Comparison of ENCODE assay signal across 15 cellular contexts in genomic region chr20:8646716-8647115, GRCh38.
DNase-seq lines count a peak whose midpoint lies in the region; ATAC-seq, FAIRE-seq and TF ChIP-seq lines count a peak whose summit lies in the region.
"Had no signal": no experiment of that assay in that cellular context is flagged by ENCODE, and none has a peak within 500 bp of the region (broad histone marks: within the 10 kb centered on the region; RNA-seq: fewer than 3 reads in every experiment).

No MANE protein-coding gene starts in this region.

- H3K36me3 Mint-ChIP-seq in osteocyte (ENCODE audit: unreplicated experiment): peaks cover 14% of the 10 kb centered on the region
- H3K36me3 Mint-ChIP-seq: activated CD4-positive, alpha-beta memory T cell treated with anti-CD3 and anti-CD28 coated beads for 36 hours had no signal

- H3K27ac ChIP-seq in RWPE1 (no peak overlapping the region), fibroblast of lung (ENCODE audit: insufficient read depth, low read length) (peak overlapping the region; percentile 47)

- H3K79me2 ChIP-seq in fibroblast of lung (ENCODE audit: control insufficient read depth, insufficient read depth, low read length): no peaks in the 10 kb centered on the region

- no peak overlapping the region for H3K9ac ChIP-seq in fibroblast of lung (ENCODE audit: insufficient read depth, low read length)

- POLR2A ChIA-PET in RWPE1 (lab: Yijun Ruan, JAX; ENCODE audit: low non-redundant PET): no interaction called here

- H3K27me3 Mint-ChIP-seq in osteocyte (ENCODE audit: unreplicated experiment): no peaks in the 10 kb centered on the region
- H3K27me3 Mint-ChIP-seq: activated CD4-positive, alpha-beta memory T cell treated with anti-CD3 and anti-CD28 coated beads for 36 hours; stimulated activated naive B cell treated with anti-CD40 and anti-IgM and Interleukin-4, amounts not matched to agents 10 μg/mL and 1 μg/mL and 100 μg/mL, for 72 hours had no signal

- H3K36me3 ChIP-seq in fibroblast of lung (ENCODE audit: control insufficient read depth, insufficient read depth, low read length): no peaks in the 10 kb centered on the region

- H4K20me1 ChIP-seq in fibroblast of lung (ENCODE audit: control insufficient read depth, extremely low read depth, insufficient read depth, low read length): no peaks in the 10 kb centered on the region

- peaks cover 12% of the 10 kb centered on the region for H3K4me1 ChIP-seq in fibroblast of lung (ENCODE audit: control insufficient read depth, extremely low read depth, insufficient read depth, low read length)

- intact Hi-C loops in left colon (cut with DNase I, micrococcal nuclease): no loop called here

- H3K9me3 ChIP-seq in fibroblast of lung (ENCODE audit: control insufficient read depth, insufficient read depth, low read depth, low read length): no peaks in the 10 kb centered on the region

- H2AFZ ChIP-seq in fibroblast of lung (ENCODE audit: low read length): no peak overlapping the region

- H3K27me3 ChIP-seq in fibroblast of lung (ENCODE audit: control insufficient read depth, insufficient read depth, low read length): no peaks in the 10 kb centered on the region

- no peak for ATAC-seq in left colon
- ATAC-seq: Panc1; stimulated activated naive B cell treated with anti-CD40 and anti-IgM and Interleukin-4, amounts not matched to agents 10 μg/mL and 1 μg/mL and 100 μg/mL, for 72 hours had no signal

- H3K4me3 Mint-ChIP-seq in osteocyte (ENCODE audit: unreplicated experiment): no peak overlapping the region
- H3K4me3 Mint-ChIP-seq: activated CD4-positive, alpha-beta memory T cell treated with anti-CD3 and anti-CD28 coated beads for 36 hours; stimulated activated naive B cell treated with anti-CD40 and anti-IgM and Interleukin-4, amounts not matched to agents 10 μg/mL and 1 μg/mL and 100 μg/mL, for 72 hours had no signal

- no peak overlapping the region for H3K4me3 ChIP-seq in fibroblast of lung (replicated peaks in 1 of 4; ENCODE audit: control extremely low read depth in 1 of 4, insufficient read depth in 1 of 4, low read depth in 3 of 4, low read length in 4 of 4)

- H3K27ac Mint-ChIP-seq in osteocyte (ENCODE audit: unreplicated experiment): peak overlapping the region; percentile 67
- H3K27ac Mint-ChIP-seq: activated CD4-positive, alpha-beta memory T cell treated with anti-CD3 and anti-CD28 coated beads for 36 hours; activated T-helper 2 cell treated with anti-CD3 and anti-CD28 coated beads, Interferon-gamma antibody, Interleukin-2, Interleukin-4, amounts not matched to agents 10 μg/mL and 5 μg/mL and 100 μg/mL, durations not matched to agents 14 hours and 24 hours and 36 hours; stimulated activated naive B cell treated with anti-CD40 and anti-IgM and Interleukin-4, amounts not matched to agents 10 μg/mL and 1 μg/mL and 100 μg/mL, for 72 hours had no signal

- TF ChIP-seq CTCF in RWPE1 (conservative IDR thresholded peaks at IDR 0.05; ENCODE audit: low read depth) (no peak), fibroblast of lung (conservative IDR thresholded peaks at IDR 0.05 in 1 of 2, IDR thresholded peaks at IDR 0.05 in 1 of 2; ENCODE audit: low read depth in 1 of 2, low read length in 2 of 2) (no peak), osteocyte (IDR thresholded peaks at IDR 0.05) (no peak)

- no peaks in the 10 kb centered on the region for H3K9me3 Mint-ChIP-seq in osteocyte (ENCODE audit: unreplicated experiment)
- H3K9me3 Mint-ChIP-seq: activated CD4-positive, alpha-beta memory T cell treated with anti-CD3 and anti-CD28 coated beads for 36 hours; activated T-helper 2 cell treated with anti-CD3 and anti-CD28 coated beads, Interferon-gamma antibody, Interleukin-2, Interleukin-4, amounts not matched to agents 10 μg/mL and 5 μg/mL and 100 μg/mL, durations not matched to agents 14 hours and 24 hours and 36 hours had no signal

- peaks cover 27% of the 10 kb centered on the region for H3K4me1 Mint-ChIP-seq in osteocyte (ENCODE audit: unreplicated experiment)
- H3K4me1 Mint-ChIP-seq: stimulated activated naive B cell treated with anti-CD40 and anti-IgM and Interleukin-4, amounts not matched to agents 10 μg/mL and 1 μg/mL and 100 μg/mL, for 72 hours had no signal

- peak; percentile 47 for DNase-seq in AG20443 (ENCODE audit: low spot score)
- peak; percentile 8 for DNase-seq in RWPE1 (ENCODE audit: low spot score)
- DNase-seq in fibroblast of lung (ENCODE audit: low read depth in 2 of 2): peak in 1 of 2 donors; percentile 95
- DNase-seq in osteocyte (ENCODE audit: extremely low spot score, unreplicated experiment): no peak
- DNase-seq in epidermal melanocyte (ENCODE audit: insufficient read length, low spot score): no peak
- no peak for DNase-seq in HTR-8/SVneo (ENCODE audit: insufficient read length, low spot score)
- DNase-seq in COR-L47 (lab: John Stamatoyannopoulos, UW): no peak
- DNase-seq in left colon: no peak
- DNase-seq: activated CD4-positive, alpha-beta memory T cell treated with anti-CD3 and anti-CD28 coated beads for 36 hours; C1 segment of cervical spinal cord; stimulated activated CD4-positive, alpha-beta T cell treated with anti-CD3 and anti-CD28 coated beads, Interleukin-4, amount 100 ng/mL, for 24 hours; stimulated activated naive B cell treated with anti-CD40 and anti-IgM and Interleukin-4, amounts not matched to agents 10 μg/mL and 1 μg/mL and 100 μg/mL, for 72 hours had no signal

- no peak for FAIRE-seq in HTR-8/SVneo (lab: Jason Lieb, UNC)
- FAIRE-seq: H1 had no signal

- CTCF ChIA-PET in RWPE1 (lab: Yijun Ruan, JAX): no interaction called here

- H3K4me2 ChIP-seq in fibroblast of lung (ENCODE audit: extremely low read depth, insufficient read depth, low read length): peak overlapping the region; percentile 67

Comparison
In these comparisons a context has a peak if more than half of its experiments do, and no peak if none do; other contexts are left out.
1. DNase-seq: peak in AG20443 (single experiment) and RWPE1 (single experiment); none in osteocyte (single experiment), epidermal melanocyte (single experiment), HTR-8/SVneo (single experiment), COR-L47 (single experiment) and left colon (0 of 2).